Comparison of ENCODE assay signal across 20 cellular contexts in the genomic region with DNA sequence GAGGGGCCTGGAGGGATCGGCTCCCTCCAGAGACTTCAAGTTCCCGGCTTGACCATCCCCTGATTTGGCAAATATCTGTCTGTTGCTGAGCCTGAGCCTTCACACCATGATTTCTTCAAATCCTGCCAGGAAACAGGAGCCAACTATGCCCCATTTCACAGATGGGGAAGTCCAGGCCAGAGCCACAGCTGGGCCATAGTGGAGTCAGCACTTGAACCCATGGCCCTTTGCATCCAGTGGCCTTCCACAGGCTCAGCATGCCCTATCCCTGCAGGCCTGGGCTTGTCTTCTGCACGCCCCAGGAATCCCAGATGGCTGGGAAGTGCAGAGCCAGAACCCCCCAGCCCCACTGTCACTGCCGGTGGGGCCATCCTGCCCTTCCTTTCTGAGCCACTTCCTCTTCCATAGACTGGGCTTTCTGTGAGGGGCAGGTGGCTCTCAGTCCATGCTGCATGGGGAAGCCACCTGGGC. TPM values are rescaled to one million over a fixed set of nuclear protein-coding genes. Genes with fewer than 3 reads are reported as not detected.
DNase-seq lines count a peak whose midpoint lies in the region; ATAC-seq and TF ChIP-seq lines count a peak whose summit lies in the region.
"Had no signal": no experiment of that assay in that cellular context is flagged by ENCODE, and none has a peak within 500 bp of the region (broad histone marks: within the 10 kb centered on the region; RNA-seq: fewer than 3 reads in every experiment).

No MANE protein-coding gene starts in this region.

- H2AFZ ChIP-seq in neural progenitor cell (replicated peaks) = no peak overlapping the region

- H3K4me3 Mint-ChIP-seq in chondrocyte (ENCODE audit: unreplicated experiment) (no peak overlapping the region), neural progenitor cell (no peak overlapping the region)
- H3K4me3 Mint-ChIP-seq: dendritic cell treated with granulocyte-macrophage colony-stimulating factor and Interleukin-4, amounts not matched to agents 40 ng/mL and 50 ng/mL, for 4 days had no signal

- intact Hi-C loops in left ventricle myocardium inferior (cut with micrococcal nuclease) = no loop called here
- intact Hi-C loops in heart right ventricle (cut with DNase I) = loop anchor here in 3 of 10 donors (2.0 to 5.0 kb wide), 2 partner anchors 47 to 156 kb away; a partner anchor contains a TSS
- intact Hi-C loops in vagina (cut with DNase I) = no loop called here

- DNase-seq in left ventricle myocardium inferior = peak; percentile 5
- no peak for DNase-seq in heart right ventricle
- DNase-seq in chondrocyte (ENCODE audit: low spot score) = peak; percentile 40
- peak; percentile 1 for DNase-seq in neural progenitor cell (ENCODE audit: low spot score)
- DNase-seq in vagina (ENCODE audit: extremely low spot score in 2 of 2) = peak; percentile 46 to 67
- no peak for DNase-seq in NCI-H2029 (lab: John Stamatoyannopoulos, UW)
- DNase-seq in NCI-H1694 (lab: John Stamatoyannopoulos, UW) = no peak
- DNase-seq: activated CD4-positive, alpha-beta T cell treated with anti-CD3 and anti-CD28 coated beads, Interleukin-2, amount 50 U/mL, for 4 hours; mammary epithelial cell; NCI-H1694 treated with DMSO at 0.1 percent for 48 hours; stimulated activated CD4-positive, alpha-beta T cell treated with anti-CD3 and anti-CD28 coated beads, Interleukin-2, amount 100 ng/mL, for 24 hours; T-helper 1 cell had no signal

- H3K27ac Mint-ChIP-seq in chondrocyte (ENCODE audit: unreplicated experiment) = no peak overlapping the region
- peak overlapping the region; percentile 60 for H3K27ac Mint-ChIP-seq in neural progenitor cell
- H3K27ac Mint-ChIP-seq: CD8-positive, alpha-beta memory T cell; dendritic cell treated with granulocyte-macrophage colony-stimulating factor and Interleukin-4, amounts not matched to agents 40 ng/mL and 50 ng/mL, for 4 days had no signal

- WGBS in heart right ventricle, 2 donors = 75 to 82% methylated on average over 4 of the region's 4 CpGs

- no peaks in the 10 kb centered on the region for H3K36me3 ChIP-seq in left ventricle myocardium inferior
- H3K36me3 ChIP-seq in heart right ventricle = no peaks in the 10 kb centered on the region
- no peaks in the 10 kb centered on the region for H3K36me3 ChIP-seq in neural progenitor cell
- H3K36me3 ChIP-seq in vagina = no peaks in the 10 kb centered on the region
- H3K36me3 ChIP-seq: SJCRH30, tibial nerve had no signal

- peaks cover 46% of the 10 kb centered on the region for H3K4me1 ChIP-seq in left ventricle myocardium inferior
- H3K4me1 ChIP-seq in heart right ventricle = peaks cover 12 to 45% (median 35%) of the 10 kb centered on the region in 9 donors
- H3K4me1 ChIP-seq in neural progenitor cell = peaks cover 11% of the 10 kb centered on the region
- H3K4me1 ChIP-seq in vagina = peaks cover 26% of the 10 kb centered on the region

- H3K27me3 Mint-ChIP-seq in chondrocyte (ENCODE audit: low read depth) = peaks cover 3% of the 10 kb centered on the region
- peaks cover 12% of the 10 kb centered on the region for H3K27me3 Mint-ChIP-seq in neural progenitor cell (ENCODE audit: insufficient read depth, low read depth)

- TF ChIP-seq POLR2A in vagina (IDR thresholded peaks at IDR 0.05) = no peak

- no peak overlapping the region for H3K4me2 ChIP-seq in neural progenitor cell

- no peak for TF ChIP-seq CTCF in left ventricle myocardium inferior (IDR thresholded peaks at IDR 0.05; ENCODE audit: borderline replicate concordance)
- TF ChIP-seq CTCF in heart right ventricle (IDR thresholded peaks at IDR 0.05) = no peak
- no peak for TF ChIP-seq CTCF in chondrocyte (IDR thresholded peaks at IDR 0.05)
- TF ChIP-seq CTCF in neural progenitor cell (IDR thresholded peaks at IDR 0.05) = no peak
- no peak for TF ChIP-seq CTCF in vagina (IDR thresholded peaks at IDR 0.05)

- H3K9ac ChIP-seq in neural progenitor cell = no peak overlapping the region
- H3K9ac ChIP-seq: KMS-11 had no signal

- H3K4me3 ChIP-seq in left ventricle myocardium inferior = no peak overlapping the region
- no peak overlapping the region for H3K4me3 ChIP-seq in heart right ventricle
- H3K4me3 ChIP-seq in neural progenitor cell = no peak overlapping the region
- no peak overlapping the region for H3K4me3 ChIP-seq in vagina
- H3K4me3 ChIP-seq: SJCRH30 had no signal

- H3K36me3 Mint-ChIP-seq in chondrocyte (ENCODE audit: low read depth) = no peaks in the 10 kb centered on the region
- H3K36me3 Mint-ChIP-seq in neural progenitor cell = no peaks in the 10 kb centered on the region
- H3K36me3 Mint-ChIP-seq: CD8-positive, alpha-beta memory T cell had no signal

- H3K9me3 ChIP-seq in left ventricle myocardium inferior (replicated peaks) = no peaks in the 10 kb centered on the region
- H3K9me3 ChIP-seq in heart right ventricle = no peaks in the 10 kb centered on the region
- no peaks in the 10 kb centered on the region for H3K9me3 ChIP-seq in neural progenitor cell (ENCODE audit: low read depth)
- H3K9me3 ChIP-seq in vagina = no peaks in the 10 kb centered on the region
- H3K9me3 ChIP-seq: SJCRH30, tibial nerve had no signal

- H4K20me1 ChIP-seq in neural progenitor cell (ENCODE audit: low read depth) = peaks cover 3% of the 10 kb centered on the region

- H3K27me3 ChIP-seq in left ventricle myocardium inferior (ENCODE audit: low read depth) = peaks cover 11% of the 10 kb centered on the region
- H3K27me3 ChIP-seq in heart right ventricle = peaks cover 0 to 17% (median 0%) of the 10 kb centered on the region in 7 donors
- no peaks in the 10 kb centered on the region for H3K27me3 ChIP-seq in neural progenitor cell
- no peaks in the 10 kb centered on the region for H3K27me3 ChIP-seq in vagina

- H3K27ac ChIP-seq in left ventricle myocardium inferior (replicated peaks) (no peak overlapping the region), heart right ventricle (no peak overlapping the region), neural progenitor cell (no peak overlapping the region), vagina (no peak overlapping the region)
- H3K27ac ChIP-seq: KMS-11, SJCRH30, tibial nerve had no signal

- H3K9me3 Mint-ChIP-seq in chondrocyte (ENCODE audit: low read depth) = no peaks in the 10 kb centered on the region
- peaks cover 2% of the 10 kb centered on the region for H3K9me3 Mint-ChIP-seq in neural progenitor cell
- H3K9me3 Mint-ChIP-seq: CD8-positive, alpha-beta memory T cell; dendritic cell treated with granulocyte-macrophage colony-stimulating factor and Interleukin-4, amounts not matched to agents 40 ng/mL and 50 ng/mL, for 4 days had no signal

- no peak for ATAC-seq in heart right ventricle
- no peak for ATAC-seq in HG03025 (IDR thresholded peaks at IDR 0.05; ENCODE audit: low FRiP score, unreplicated experiment)
- ATAC-seq: stimulated activated naive CD8-positive, alpha-beta T cell treated with anti-CD3 and anti-CD28 coated beads, Interleukin-15, Interleukin-2, amounts not matched to agents 100 U/mL and 50 U/mL, for 24 hours had no signal

- H3K4me1 Mint-ChIP-seq in chondrocyte (ENCODE audit: low read depth) = peaks cover 2% of the 10 kb centered on the region
- peaks cover 24% of the 10 kb centered on the region for H3K4me1 Mint-ChIP-seq in neural progenitor cell

- peaks cover 11% of the 10 kb centered on the region for H3F3A ChIP-seq in neural progenitor cell (ENCODE audit: low read depth)

- H3K79me2 ChIP-seq in neural progenitor cell (ENCODE audit: low read depth) = no peaks in the 10 kb centered on the region

RNA-seq across cellular contexts. Expression of a gene that starts 44.9 kb away (rescaled TPM):
- total RNA-seq in left ventricle myocardium inferior = 4.2 TPM
- 1 to 10 TPM; 2.0 to 6.1 (median 3.9) TPM for total RNA-seq in heart right ventricle
- 1 to 10 TPM; 1.5 to 2.3 TPM for polyA plus RNA-seq in heart right ventricle
- 0.72 to 2.8 TPM (median 1.2 TPM) in 3 replicates for total RNA-seq in chondrocyte
- total RNA-seq in neural progenitor cell (ENCODE audit: low replicate concordance) = 0.77 and 1.1 TPM in 2 replicates
- 1.2 TPM for total RNA-seq in vagina
- total RNA-seq: HT-29, mammary epithelial cell had no signal
- polyA plus RNA-seq: CD8-positive, alpha-beta memory T cell; mammary epithelial cell had no signal

Comparison
In these comparisons a context has a peak if more than half of its experiments do, and no peak if none do; other contexts are left out.
1. DNase-seq: peak in left ventricle myocardium inferior (single experiment), chondrocyte (single experiment), neural progenitor cell (single experiment) and vagina (2 of 2); none in heart right ventricle (0 of 2), NCI-H2029 (single experiment) and NCI-H1694 (single experiment).